In genomic region chr17:40678902-40679522, GRCh38 we compare ENCODE assay signal across 20 cellular contexts. TPM values are rescaled to one million over a fixed set of nuclear protein-coding genes. Genes with fewer than 3 reads are reported as not detected.
"Had no signal": no experiment of that assay in that cellular context is flagged by ENCODE, and none has a peak within 500 bp of the region (broad histone marks: within the 10 kb centered on the region; RNA-seq: fewer than 3 reads in every experiment).

No MANE protein-coding gene starts in this region.

- H3K36me3 ChIP-seq: thyroid gland had no signal

- H3K27me3 ChIP-seq: body of pancreas, thyroid gland had no signal

- ATAC-seq: body of pancreas; foreskin keratinocyte; left cardiac atrium; right cardiac atrium; stimulated activated naive B cell treated with anti-CD40 and anti-IgM and Interleukin-4, amounts not matched to agents 10 μg/mL and 1 μg/mL and 100 μg/mL, for 72 hours had no signal

- H3K27ac Mint-ChIP-seq: activated naive CD4-positive, alpha-beta T cell treated with anti-CD3 and anti-CD28 coated beads, Interleukin-2, amount 50 U/mL, for 24 hours; immature natural killer cell; progenitor cell of endocrine pancreas; stimulated activated naive B cell treated with anti-CD40 and anti-IgM and Interleukin-4, amounts not matched to agents 10 μg/mL and 1 μg/mL and 100 μg/mL, for 72 hours; T-helper 2 cell treated with Interferon-gamma antibody and Interleukin-4, amounts not matched to agents 5 μg/mL and 100 μg/mL, for 36 hours had no signal

- H3K9me3 Mint-ChIP-seq: activated naive CD4-positive, alpha-beta T cell treated with anti-CD3 and anti-CD28 coated beads, Interleukin-2, amount 50 U/mL, for 24 hours; central memory CD8-positive, alpha-beta T cell; immature natural killer cell; stimulated activated naive B cell treated with anti-CD40 and anti-IgM and Interleukin-4, amounts not matched to agents 10 μg/mL and 1 μg/mL and 100 μg/mL, for 72 hours; T-helper 2 cell treated with Interferon-gamma antibody and Interleukin-4, amounts not matched to agents 5 μg/mL and 100 μg/mL, for 36 hours had no signal

- H3K4me3 ChIP-seq: body of pancreas, coronary artery, lung, skin epidermis, thyroid gland had no signal

- H3K4me1 Mint-ChIP-seq: central memory CD8-positive, alpha-beta T cell; immature natural killer cell had no signal

- H3K27ac ChIP-seq: body of pancreas, coronary artery, foreskin keratinocyte, skin epidermis, thyroid gland had no signal

- H3K4me3 Mint-ChIP-seq: activated naive CD4-positive, alpha-beta T cell treated with anti-CD3 and anti-CD28 coated beads, Interleukin-2, amount 50 U/mL, for 24 hours; central memory CD8-positive, alpha-beta T cell; immature natural killer cell; stimulated activated naive B cell treated with anti-CD40 and anti-IgM and Interleukin-4, amounts not matched to agents 10 μg/mL and 1 μg/mL and 100 μg/mL, for 72 hours; T-helper 2 cell treated with Interferon-gamma antibody and Interleukin-4, amounts not matched to agents 5 μg/mL and 100 μg/mL, for 36 hours had no signal

- H3K36me3 Mint-ChIP-seq: activated naive CD4-positive, alpha-beta T cell treated with anti-CD3 and anti-CD28 coated beads, Interleukin-2, amount 50 U/mL, for 24 hours; immature natural killer cell; stimulated activated naive B cell treated with anti-CD40 and anti-IgM and Interleukin-4, amounts not matched to agents 10 μg/mL and 1 μg/mL and 100 μg/mL, for 72 hours had no signal

- H3K4me1 ChIP-seq: body of pancreas, foreskin keratinocyte, thyroid gland had no signal

- DNase-seq: body of pancreas; head of caudate nucleus; immature natural killer cell; left cardiac atrium; midbrain; right cardiac atrium; stimulated activated CD4-positive, alpha-beta T cell treated with anti-CD3 and anti-CD28 coated beads, Interleukin-15, amount 100 ng/mL, for 24 hours; stimulated activated CD4-positive, alpha-beta T cell treated with anti-CD3 and anti-CD28 coated beads, Interleukin-4, amount 100 ng/mL, for 1 hour; stimulated activated naive B cell treated with anti-CD40 and anti-IgM and Interleukin-4, amounts not matched to agents 10 μg/mL and 1 μg/mL and 100 μg/mL, for 72 hours; thyroid gland had no signal

- H3K9me3 ChIP-seq: body of pancreas, thyroid gland had no signal

RNA-seq across cellular contexts. Expression of gene KRT222, which starts 14.0 kb away (rescaled TPM):
- total RNA-seq: myocyte had no signal
- polyA plus RNA-seq: immature natural killer cell had no signal

RNA-seq across cellular contexts. Expression of gene KRT24, which starts 24.5 kb away (rescaled TPM):
- total RNA-seq: body of pancreas, left cardiac atrium, lung, myocyte, omental fat pad, progenitor cell of endocrine pancreas, right cardiac atrium, thyroid gland had no signal
- polyA plus RNA-seq: immature natural killer cell had no signal
